ENCODE assay signal across 16 cellular contexts in genomic region chr21:45544449-45545235, GRCh38. TPM values are rescaled to one million over a fixed set of nuclear protein-coding genes. Genes with fewer than 3 reads are reported as not detected.
DNase-seq lines count a peak whose midpoint lies in the region; TF ChIP-seq lines count a peak whose summit lies in the region.
"Had no signal": no experiment of that assay in that cellular context is flagged by ENCODE, and none has a peak within 500 bp of the region (broad histone marks: within the 10 kb centered on the region; RNA-seq: fewer than 3 reads in every experiment).

No MANE protein-coding gene starts in this region.

- H3K27me3 Mint-ChIP-seq in neural crest cell (ENCODE audit: low read depth) (peaks cover 5% of the 10 kb centered on the region), chondrocyte (ENCODE audit: low read depth) (no peaks in the 10 kb centered on the region)
- H3K27me3 Mint-ChIP-seq: naive thymus-derived CD8-positive, alpha-beta T cell; stimulated activated memory B cell treated with anti-CD40 and anti-IgM and Interleukin-4, amounts not matched to agents 10 μg/mL and 1 μg/mL and 100 μg/mL, for 72 hours had no signal

- H3K27ac ChIP-seq in BLaER1 (peak overlapping the region; percentile 85; the same call in 1 of the 2 replicates), caudate nucleus (ENCODE audit: low read depth, low read length) (peak overlapping the region; percentile 62)

- H3K27ac Mint-ChIP-seq in neural crest cell (ENCODE audit: unreplicated experiment), result no peak overlapping the region
- no peak overlapping the region for H3K27ac Mint-ChIP-seq in chondrocyte (ENCODE audit: unreplicated experiment)

- H3K27me3 ChIP-seq in BLaER1, result no peaks in the 10 kb centered on the region

- peaks cover 17% of the 10 kb centered on the region for H4K20me1 ChIP-seq in BLaER1

- peaks cover 7% of the 10 kb centered on the region for H3K36me3 ChIP-seq in BLaER1

- H3K36me3 Mint-ChIP-seq in neural crest cell (ENCODE audit: low read depth) (no peaks in the 10 kb centered on the region), chondrocyte (ENCODE audit: low read depth) (no peaks in the 10 kb centered on the region)
- H3K36me3 Mint-ChIP-seq: naive thymus-derived CD8-positive, alpha-beta T cell; stimulated activated memory B cell treated with anti-CD40 and anti-IgM and Interleukin-4, amounts not matched to agents 10 μg/mL and 1 μg/mL and 100 μg/mL, for 72 hours had no signal

- H3K4me1 Mint-ChIP-seq in neural crest cell, result peaks cover 11% of the 10 kb centered on the region
- H3K4me1 Mint-ChIP-seq in chondrocyte (ENCODE audit: low read depth), result no peaks in the 10 kb centered on the region

- H3K4me3 Mint-ChIP-seq in neural crest cell (peak overlapping the region; percentile 64), chondrocyte (ENCODE audit: unreplicated experiment) (no peak overlapping the region)
- H3K4me3 Mint-ChIP-seq: stimulated activated memory B cell treated with anti-CD40 and anti-IgM and Interleukin-4, amounts not matched to agents 10 μg/mL and 1 μg/mL and 100 μg/mL, for 72 hours had no signal

- TF ChIP-seq CTCF in neural crest cell (conservative IDR thresholded peaks at IDR 0.05), result no peak
- no peak for TF ChIP-seq CTCF in chondrocyte (IDR thresholded peaks at IDR 0.05)

- no peaks in the 10 kb centered on the region for H3K9me3 ChIP-seq in BLaER1

- no peak overlapping the region for H3K4me3 ChIP-seq in BLaER1

- H3K4me1 ChIP-seq in BLaER1, result peaks cover 46% of the 10 kb centered on the region

- DNase-seq in D341Med (ENCODE audit: low spot score), result peak; percentile 18
- no peak for DNase-seq in caudate nucleus (lab: John Stamatoyannopoulos, UW)
- no peak for DNase-seq in neural crest cell (ENCODE audit: low read depth, low spot score)
- DNase-seq in stimulated activated CD4-positive, alpha-beta T cell treated with anti-CD3 and anti-CD28 coated beads, Interleukin-15, amount 100 ng/mL, for 24 hours, result no peak
- no peak for DNase-seq in chondrocyte (ENCODE audit: low spot score)
- DNase-seq in DMS153 treated with DMSO at 0.1 percent for 48 hours (lab: John Stamatoyannopoulos, UW; ENCODE audit: unreplicated experiment), result no peak
- DNase-seq in NCI-H1092 treated with DMSO at 0.1 percent for 48 hours (lab: John Stamatoyannopoulos, UW), result no peak
- DNase-seq: activated CD4-positive, alpha-beta T cell treated with anti-CD3 and anti-CD28 coated beads for 4 hours; activated gamma-delta T cell; effector memory CD4-positive, alpha-beta T cell; EL; NCI-H1048; NK-92 treated with Interleukin-12 subunit alpha and Interleukin-12 subunit beta, amount 100 ng/mL, for 24 hours had no signal

- peak overlapping the region; percentile 99 for H3K4me2 ChIP-seq in BLaER1

- H3K9me3 Mint-ChIP-seq in neural crest cell, result no peaks in the 10 kb centered on the region
- no peaks in the 10 kb centered on the region for H3K9me3 Mint-ChIP-seq in chondrocyte (ENCODE audit: low read depth)
- H3K9me3 Mint-ChIP-seq: stimulated activated memory B cell treated with anti-CD40 and anti-IgM and Interleukin-4, amounts not matched to agents 10 μg/mL and 1 μg/mL and 100 μg/mL, for 72 hours had no signal

- peak overlapping the region; percentile 85 for H3K9ac ChIP-seq in BLaER1

RNA-seq across cellular contexts. Expression of gene SLC19A1, which starts 2.4 kb away (rescaled TPM):
- total RNA-seq in neural crest cell (31.6 and 35.1 TPM in 2 replicates), chondrocyte (6.5 to 12.7 TPM (median 7.8 TPM) in 3 replicates)
